ENCODE assay signal across 9 cellular contexts in genomic region chr1:31977361-31978131, GRCh38. TPM values are rescaled to one million over a fixed set of nuclear protein-coding genes. Genes with fewer than 3 reads are reported as not detected.
DNase-seq lines count a peak whose midpoint lies in the region; ATAC-seq and TF ChIP-seq lines count a peak whose summit lies in the region.
"Had no signal": no experiment of that assay in that cellular context is flagged by ENCODE, and none has a peak within 500 bp of the region (broad histone marks: within the 10 kb centered on the region; RNA-seq: fewer than 3 reads in every experiment).

No MANE protein-coding gene starts in this region.

- H3F3A ChIP-seq in SK-N-SH (replicated peaks; ENCODE audit: insufficient read depth), result no peaks in the 10 kb centered on the region

- H3K9me3 ChIP-seq in SK-N-SH, result no peaks in the 10 kb centered on the region
- H3K9me3 ChIP-seq in tibial nerve, result no peaks in the 10 kb centered on the region

- H2AFZ ChIP-seq in SK-N-SH (ENCODE audit: low read depth), result 0 out of 2 replicates have a peak overlapping the region, but pooled peaks have one; percentile 6

- H3K4me1 ChIP-seq in SK-N-SH (ENCODE audit: control insufficient read depth in 1 of 2, insufficient read depth in 2 of 2, low read depth in 1 of 2, low read length in 1 of 2) (no peaks in the 10 kb centered on the region; a peak in 1 of 4 replicates), tibial nerve (peaks cover 0 to 13% (median 8%) of the 10 kb centered on the region in 4 donors)

- WGBS in SK-N-SH (ENCODE audit: low lambda C conversion rate), result 43% methylated on average over 5 of the region's 6 CpGs
- 42 to 46% methylated on average over 6 of the region's 6 CpGs for WGBS in tibial nerve, 2 donors

- H3K4me3 ChIP-seq in SK-N-SH (ENCODE audit: low read depth in 2 of 2, low read length in 1 of 2) (no peak overlapping the region; a peak in 1 of 4 replicates), tibial nerve (no peak overlapping the region)

- TF ChIP-seq CTCF in GM13977 (IDR thresholded peaks at IDR 0.05; ENCODE audit: extremely low read depth, insufficient read depth, missing control alignments) (peak; percentile 33), SK-N-SH (IDR thresholded peaks at IDR 0.05) (peak; percentile 42), tibial nerve (IDR thresholded peaks at IDR 0.05) (peak; percentile 14 to 44 (median 31))

- no peak for TF ChIP-seq POLR2A in tibial nerve (IDR thresholded peaks at IDR 0.05)

- no peaks in the 10 kb centered on the region for H3K36me3 ChIP-seq in SK-N-SH (replicated peaks in 1 of 2; ENCODE audit: control insufficient read depth in 1 of 2, insufficient read depth in 2 of 2, low read length in 1 of 2)
- no peaks in the 10 kb centered on the region for H3K36me3 ChIP-seq in tibial nerve

- no peak overlapping the region for H3K4me2 ChIP-seq in SK-N-SH

- in situ Hi-C loops in ACHN (cut with HindIII; ENCODE audit: low pct_ligation_motif_present, low pct_unique_long_range_greater_than_20kb, low sequenced_read_pairs) (no loop called here), GM13977 (cut with MboI; ENCODE audit: low pct_unique_long_range_greater_than_20kb, low sequenced_read_pairs, unreplicated experiment) (no loop called here)

- TF ChIP-seq EP300 in SK-N-SH (IDR thresholded peaks at IDR 0.05; ENCODE audit: borderline replicate concordance in 1 of 2, low read depth in 1 of 2, low read length in 1 of 2) (no peak), tibial nerve (IDR thresholded peaks at IDR 0.05) (peak in 1 of 2 donors; percentile 65)

- POLR2A ChIA-PET in SK-N-SH (lab: Yijun Ruan, JAX), result interaction anchor here (0.6 kb wide), 1 partner anchor 74 kb away, joined by 6 read pairs; no protein-coding TSS in a partner anchor

- peak; percentile 34 for TF ChIP-seq RAD21 in SK-N-SH (IDR thresholded peaks at IDR 0.05; ENCODE audit: low read length)

- H3K9me2 ChIP-seq in SK-N-SH, result no peaks in the 10 kb centered on the region

- DNase-seq in ACHN, result peak; percentile 39
- no peak for DNase-seq in GM13977 (ENCODE audit: low spot score)
- DNase-seq in SK-N-SH, result peak; percentile 51
- DNase-seq in glomerular visceral epithelial cell (ENCODE audit: extremely low spot score), result peak; percentile 27
- no peak for DNase-seq in tibial nerve (ENCODE audit: low spot score in 2 of 2)
- DNase-seq in cortex of kidney (lab: John Stamatoyannopoulos, UW), result no peak
- DNase-seq in stimulated activated CD4-positive, alpha-beta T cell treated with anti-CD3 and anti-CD28 coated beads, Interleukin-2, amount 100 ng/mL, for 48 hours, result no peak

- H3K27ac ChIP-seq in SK-N-SH (ENCODE audit: low read depth in 2 of 2, low read length in 1 of 2) (no peak overlapping the region), tibial nerve (peak overlapping the region in 2 of 4 donors; percentile 51 to 73)
- H3K27ac ChIP-seq: epithelial cell of prostate had no signal

- CTCF ChIA-PET in SK-N-SH (lab: Yijun Ruan, JAX), result interaction anchor here (0.7 to 3.9 kb wide), 6 partner anchors 9 to 232 kb away, joined by 3 to 27 read pairs (median 3); no protein-coding TSS in a partner anchor

- no peaks in the 10 kb centered on the region for H3K79me2 ChIP-seq in SK-N-SH (ENCODE audit: insufficient read depth)

- no peak overlapping the region for H3K9ac ChIP-seq in SK-N-SH

- H4K20me1 ChIP-seq in SK-N-SH (ENCODE audit: insufficient read depth), result no peaks in the 10 kb centered on the region

- H3K27me3 ChIP-seq in SK-N-SH (ENCODE audit: insufficient read depth) (no peaks in the 10 kb centered on the region), tibial nerve (no peaks in the 10 kb centered on the region)

- ATAC-seq in GM21526 (IDR thresholded peaks at IDR 0.05; ENCODE audit: low FRiP score, unreplicated experiment), result no peak

TF ChIP-seq in SK-N-SH, 30 proteins besides CTCF, POLR2A, EP300 and RAD21:
- TF ChIP-seq TCF12 (IDR thresholded peaks at IDR 0.05) (no peak), POLR2AphosphoS5 (IDR thresholded peaks at IDR 0.05; ENCODE audit: low read depth, low read length) (no peak), GATA2 (CRISPR knock-in tag; IDR thresholded peaks at IDR 0.05) (no peak), MXI1 (IDR thresholded peaks at IDR 0.05; ENCODE audit: low read depth, low read length) (no peak), SIN3A (IDR thresholded peaks at IDR 0.05; ENCODE audit: borderline replicate concordance, low read depth, low read length) (no peak), ZBTB33 (IDR thresholded peaks at IDR 0.05; ENCODE audit: borderline replicate concordance, low read depth) (no peak), MAX (IDR thresholded peaks at IDR 0.05; ENCODE audit: low read depth) (no peak), ELF1 (IDR thresholded peaks at IDR 0.05) (no peak), YY1 (IDR thresholded peaks at IDR 0.05; ENCODE audit: low read depth) (no peak)
TF ChIP-seq in SK-N-SH: peak in this region for 0.

RNA-seq across cellular contexts. Expression of gene KHDRBS1, which starts 36.1 kb away (rescaled TPM):
- polyA plus RNA-seq in SK-N-SH (2012; rRNA removed), result 37.7 and 52.8 TPM in 2 replicates
- 64.8 and 67.8 TPM in 2 replicates for polyA plus RNA-seq in SK-N-SH (2012; cell fraction: cytosol; rRNA removed)
- 52.7 and 57.2 TPM in 2 replicates for polyA plus RNA-seq in SK-N-SH (2012; cell fraction: nucleus; rRNA removed)
- 10 to 100 TPM; 61.5 to 92.6 (median 78.6) TPM for total RNA-seq in tibial nerve

RNA-seq across cellular contexts. Expression of gene PTP4A2, which starts 39.4 kb away (rescaled TPM):
- polyA plus RNA-seq in SK-N-SH (2012; rRNA removed), result 41.7 and 46.7 TPM in 2 replicates
- 65.9 and 99.4 TPM in 2 replicates for polyA plus RNA-seq in SK-N-SH (2012; cell fraction: cytosol; rRNA removed)
- polyA plus RNA-seq in SK-N-SH (2012; cell fraction: nucleus; rRNA removed), result 14.6 and 20.7 TPM in 2 replicates
- total RNA-seq in tibial nerve, result 100 to 1,000 TPM; 127 to 184 (median 159) TPM

Comparison
In these comparisons a context has a peak if more than half of its experiments do, and no peak if none do; other contexts are left out.
1. DNase-seq: peak in ACHN (single experiment), SK-N-SH (single experiment) and glomerular visceral epithelial cell (single experiment); none in GM13977 (single experiment), tibial nerve (0 of 2), cortex of kidney (single experiment) and stimulated activated CD4-positive, alpha-beta T cell treated with anti-CD3 and anti-CD28 coated beads, Interleukin-2, amount 100 ng/mL, for 48 hours (0 of 2).
2. Peak in every context shown above with its lines, with median percentiles within 50 percentile points of each other: CTCF ChIP-seq.